35 cellular contexts compared by ENCODE assay signal in the genomic region with DNA sequence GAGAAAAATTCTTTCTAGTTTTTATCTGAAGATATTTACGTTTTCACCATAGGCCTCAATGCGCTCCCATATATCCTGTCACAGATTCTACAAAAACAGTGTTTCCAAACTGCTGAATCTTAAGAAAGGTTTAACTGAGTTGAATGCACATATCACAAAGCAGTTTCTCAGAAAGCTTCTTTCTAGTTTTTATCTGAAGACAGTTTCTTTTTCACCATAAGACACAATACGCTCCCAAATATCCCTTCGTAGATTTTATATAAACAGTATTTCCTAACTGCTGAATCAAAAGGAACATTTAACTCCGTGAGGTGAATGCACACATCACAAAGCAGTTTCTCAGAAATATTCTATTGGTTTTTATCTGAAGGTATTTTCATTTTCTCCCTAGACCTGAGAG.
"Had no signal": no experiment of that assay in that cellular context is flagged by ENCODE, and none has a peak within 500 bp of the region (broad histone marks: within the 10 kb centered on the region; RNA-seq: fewer than 3 reads in every experiment).

No MANE protein-coding gene starts in this region.

- H3K27ac Mint-ChIP-seq: activated naive CD4-positive, alpha-beta T cell treated with anti-CD3 and anti-CD28 coated beads for 36 hours; activated naive CD4-positive, alpha-beta T cell treated with anti-CD3 and anti-CD28 coated beads, Interleukin-2, amount 10 ng/mL, durations not matched to agents 7 days and 5 days; activated naive CD4-positive, alpha-beta T cell treated with anti-CD3 and anti-CD28 coated beads, Interleukin-2, amount 50 U/mL, for 24 hours; activated naive CD4-positive, alpha-beta T cell treated with anti-CD3 and anti-CD28 coated beads, Interleukin-2, amount 50 U/mL, for 72 hours; activated naive CD8-positive, alpha-beta T cell; activated naive CD8-positive, alpha-beta T cell treated with anti-CD3 and anti-CD28 coated beads for 36 hours; activated naive CD8-positive, alpha-beta T cell treated with anti-CD3 and anti-CD28 coated beads, Interleukin-2, amount 10 ng/mL, durations not matched to agents 7 days and 5 days; activated naive CD8-positive, alpha-beta T cell treated with anti-CD3 and anti-CD28 coated beads, Interleukin-2, amount 50 U/mL, for 24 hours; activated T-cell treated with anti-CD3 and anti-CD28 coated beads, Interleukin-2, amount 50 U/mL, for 24 hours; activated T-cell treated with anti-CD3 and anti-CD28 coated beads, Interleukin-2, amount 50 U/mL, for 72 hours; activated T-helper 1 cell treated with anti-CD3 and anti-CD28 coated beads, Interleukin-12 subunit alpha, Interleukin-12 subunit beta, Interleukin-2, Interleukin-4 antibody, amounts not matched to agents 30 ng/mL and 10 ng/mL and 1 ng/mL, durations not matched to agents 14 hours and 24 hours and 36 hours; activated T-helper 17 cell treated with anti-CD3 and anti-CD28 coated beads, Interleukin-2, amount 50 U/mL, for 72 hours; activated T-helper 2 cell treated with anti-CD3 and anti-CD28 coated beads, Interferon-gamma antibody, Interleukin-2, Interleukin-4, amounts not matched to agents 10 μg/mL and 5 μg/mL and 100 μg/mL, durations not matched to agents 14 hours and 24 hours and 36 hours; brain had no signal

- H3K4me1 Mint-ChIP-seq: activated naive CD4-positive, alpha-beta T cell treated with anti-CD3 and anti-CD28 coated beads, Interleukin-2, amount 10 ng/mL, durations not matched to agents 7 days and 5 days; activated naive CD4-positive, alpha-beta T cell treated with anti-CD3 and anti-CD28 coated beads, Interleukin-2, amount 50 U/mL, for 24 hours; activated naive CD8-positive, alpha-beta T cell treated with anti-CD3 and anti-CD28 coated beads for 36 hours; activated naive CD8-positive, alpha-beta T cell treated with anti-CD3 and anti-CD28 coated beads, Interleukin-2, amount 10 ng/mL, durations not matched to agents 7 days and 5 days; activated naive CD8-positive, alpha-beta T cell treated with anti-CD3 and anti-CD28 coated beads, Interleukin-2, amount 50 U/mL, for 24 hours; activated T-helper 17 cell treated with anti-CD3 and anti-CD28 coated beads, Interleukin-2, amount 50 U/mL, for 72 hours; brain; central memory CD8-positive, alpha-beta T cell had no signal

- H3K27me3 Mint-ChIP-seq: activated naive CD4-positive, alpha-beta T cell treated with anti-CD3 and anti-CD28 coated beads, Interleukin-2, amount 10 ng/mL, durations not matched to agents 7 days and 5 days; activated naive CD4-positive, alpha-beta T cell treated with anti-CD3 and anti-CD28 coated beads, Interleukin-2, amount 50 U/mL, for 24 hours; activated naive CD8-positive, alpha-beta T cell; activated naive CD8-positive, alpha-beta T cell treated with anti-CD3 and anti-CD28 coated beads for 36 hours; activated naive CD8-positive, alpha-beta T cell treated with anti-CD3 and anti-CD28 coated beads, Interleukin-2, amount 10 ng/mL, durations not matched to agents 7 days and 5 days; activated naive CD8-positive, alpha-beta T cell treated with anti-CD3 and anti-CD28 coated beads, Interleukin-2, amount 50 U/mL, for 24 hours; activated T-cell treated with anti-CD3 and anti-CD28 coated beads, Interleukin-2, amount 50 U/mL, for 24 hours; activated T-helper 17 cell treated with anti-CD3 and anti-CD28 coated beads, Interleukin-2, amount 50 U/mL, for 72 hours; brain; central memory CD8-positive, alpha-beta T cell had no signal

- H3K4me3 ChIP-seq: adrenal gland, ascending aorta, body of pancreas, breast epithelium, cardiac muscle cell had no signal

- H3K4me3 Mint-ChIP-seq: activated naive CD4-positive, alpha-beta T cell treated with anti-CD3 and anti-CD28 coated beads for 36 hours; activated naive CD4-positive, alpha-beta T cell treated with anti-CD3 and anti-CD28 coated beads, Interleukin-2, amount 10 ng/mL, durations not matched to agents 7 days and 5 days; activated naive CD4-positive, alpha-beta T cell treated with anti-CD3 and anti-CD28 coated beads, Interleukin-2, amount 50 U/mL, for 24 hours; activated naive CD8-positive, alpha-beta T cell; activated naive CD8-positive, alpha-beta T cell treated with anti-CD3 and anti-CD28 coated beads for 36 hours; activated naive CD8-positive, alpha-beta T cell treated with anti-CD3 and anti-CD28 coated beads, Interleukin-2, amount 10 ng/mL, durations not matched to agents 7 days and 5 days; activated naive CD8-positive, alpha-beta T cell treated with anti-CD3 and anti-CD28 coated beads, Interleukin-2, amount 50 U/mL, for 24 hours; activated T-cell treated with anti-CD3 and anti-CD28 coated beads, Interleukin-2, amount 50 U/mL, for 24 hours; activated T-cell treated with anti-CD3 and anti-CD28 coated beads, Interleukin-2, amount 50 U/mL, for 4 hours; activated T-cell treated with anti-CD3 and anti-CD28 coated beads, Interleukin-2, amount 50 U/mL, for 72 hours; activated T-helper 1 cell treated with anti-CD3 and anti-CD28 coated beads, Interleukin-12 subunit alpha, Interleukin-12 subunit beta, Interleukin-2, Interleukin-4 antibody, amounts not matched to agents 30 ng/mL and 10 ng/mL and 1 ng/mL, durations not matched to agents 14 hours and 24 hours and 36 hours; activated T-helper 17 cell treated with anti-CD3 and anti-CD28 coated beads, Interleukin-2, amount 50 U/mL, for 72 hours; brain; central memory CD8-positive, alpha-beta T cell had no signal

- H3K27ac ChIP-seq: adrenal gland, ascending aorta, body of pancreas, brain microvascular endothelial cell, breast epithelium, cardiac muscle cell had no signal

- H3K27me3 ChIP-seq: adrenal gland, ascending aorta, body of pancreas, brain microvascular endothelial cell, breast epithelium, cardiac muscle cell had no signal

- H3K36me3 Mint-ChIP-seq: activated naive CD4-positive, alpha-beta T cell treated with anti-CD3 and anti-CD28 coated beads, Interleukin-2, amount 10 ng/mL, durations not matched to agents 7 days and 5 days; activated naive CD8-positive, alpha-beta T cell treated with anti-CD3 and anti-CD28 coated beads for 36 hours; activated naive CD8-positive, alpha-beta T cell treated with anti-CD3 and anti-CD28 coated beads, Interleukin-2, amount 10 ng/mL, durations not matched to agents 7 days and 5 days; brain had no signal

- H3K36me3 ChIP-seq: adrenal gland, ascending aorta, brain microvascular endothelial cell, breast epithelium, cardiac muscle cell had no signal

- H3K4me1 ChIP-seq: adrenal gland, ascending aorta, body of pancreas, breast epithelium had no signal

- DNase-seq: activated effector memory CD4-positive, alpha-beta T cell treated with Interleukin-2 at 50 U/mL for 16 hours; activated gamma-delta T cell; activated gamma-delta T cell treated with Interleukin-2 at 50 U/mL for 16 hours; activated naive CD4-positive, alpha-beta T cell; activated naive CD4-positive, alpha-beta T cell treated with anti-CD3 and anti-CD28 coated beads for 36 hours; activated naive CD4-positive, alpha-beta T cell treated with anti-CD3 and anti-CD28 coated beads, Interleukin-2, amount 50 U/mL, for 16 hours; activated naive CD4-positive, alpha-beta T cell treated with Interleukin-2 at 50 U/mL for 16 hours; activated naive CD8-positive, alpha-beta T cell treated with anti-CD3 and anti-CD28 coated beads for 36 hours; activated naive CD8-positive, alpha-beta T cell treated with anti-CD3 and anti-CD28 coated beads, Interleukin-2, amount 10 ng/mL, durations not matched to agents 7 days and 5 days; activated naive CD8-positive, alpha-beta T cell treated with anti-CD3 and anti-CD28 coated beads, Interleukin-2, amount 50 U/mL, for 24 hours; activated T-cell treated with anti-CD3 and anti-CD28 coated beads, Interleukin-2, amount 50 U/mL, for 1 hour; activated T-cell treated with anti-CD3 and anti-CD28 coated beads, Interleukin-2, amount 50 U/mL, for 4 hours; activated T-cell treated with anti-CD3 and anti-CD28 coated beads, Interleukin-2, amount 50 U/mL, for 48 hours; activated T-cell treated with anti-CD3 and anti-CD28 coated beads, Interleukin-2, amount 50 U/mL, for 72 hours; amygdala; anterior cingulate cortex; aorta; body of pancreas; brain microvascular endothelial cell; central memory CD4-positive, alpha-beta T cell; cerebellar nuclear complex had no signal
